9 cellular contexts compared by ENCODE assay signal in genomic region chr6:136989591-136990578, GRCh38. TPM values are rescaled to one million over a fixed set of nuclear protein-coding genes. Genes with fewer than 3 reads are reported as not detected.
DNase-seq lines count a peak whose midpoint lies in the region; ATAC-seq and TF ChIP-seq lines count a peak whose summit lies in the region.
"Had no signal": no experiment of that assay in that cellular context is flagged by ENCODE, and none has a peak within 500 bp of the region (broad histone marks: within the 10 kb centered on the region; RNA-seq: fewer than 3 reads in every experiment).

No MANE protein-coding gene starts in this region.

- H3K9me3 Mint-ChIP-seq in progenitor cell of endocrine pancreas (ENCODE audit: low read depth): no peaks in the 10 kb centered on the region
- H3K9me3 Mint-ChIP-seq: activated CD4-positive, alpha-beta T cell treated with anti-CD3 and anti-CD28 coated beads, Interleukin-2, amount 10 ng/mL, durations not matched to agents 24 days and 14 days had no signal

- H3K4me1 Mint-ChIP-seq in progenitor cell of endocrine pancreas (ENCODE audit: low read depth): peaks cover 29% of the 10 kb centered on the region
- H3K4me1 Mint-ChIP-seq: activated CD4-positive, alpha-beta T cell treated with anti-CD3 and anti-CD28 coated beads, Interleukin-2, amount 10 ng/mL, durations not matched to agents 24 days and 14 days had no signal

- H3K27me3 ChIP-seq in RWPE2 (ENCODE audit: insufficient read depth, poor library complexity, severe bottlenecking): peaks cover 4% of the 10 kb centered on the region

- no peaks in the 10 kb centered on the region for H3K9me3 ChIP-seq in RWPE2 (ENCODE audit: severe bottlenecking)

- intact Hi-C loops in head of caudate nucleus (cut with DNase I): no loop called here

- DNase-seq in DMS153 (lab: John Stamatoyannopoulos, UW): peak; percentile 58
- DNase-seq in RWPE2 (ENCODE audit: low spot score): no peak
- peak in 41 of 42 donors; percentile 28 to 86 (median 67) for DNase-seq in head of caudate nucleus
- DNase-seq in progenitor cell of endocrine pancreas (ENCODE audit: low spot score, unreplicated experiment): no peak
- DNase-seq in dedifferentiated amniotic fluid mesenchymal stem cell (ENCODE audit: extremely low spot score): no peak
- DNase-seq in effector CD4-positive, alpha-beta T cell: no peak
- DNase-seq: activated CD4-positive, alpha-beta T cell treated with anti-CD3 and anti-CD28 coated beads, Interleukin-2, amount 10 ng/mL, durations not matched to agents 24 days and 14 days had no signal

- TF ChIP-seq CTCF in RWPE2 (IDR thresholded peaks at IDR 0.05; ENCODE audit: poor library complexity, severe bottlenecking): no peak
- TF ChIP-seq CTCF in progenitor cell of endocrine pancreas (IDR thresholded peaks at IDR 0.05; ENCODE audit: unreplicated experiment): no peak

- H3K4me3 ChIP-seq in RWPE2 (ENCODE audit: severe bottlenecking): peak overlapping the region; percentile 26

- ATAC-seq in RWPE2 (ENCODE audit: low read depth) (peak; percentile 72), GM19324 (IDR thresholded peaks at IDR 0.05; ENCODE audit: low FRiP score, unreplicated experiment) (no peak), HG02870 (IDR thresholded peaks at IDR 0.05; ENCODE audit: unreplicated experiment) (no peak)

- no peaks in the 10 kb centered on the region for H3K27me3 Mint-ChIP-seq in progenitor cell of endocrine pancreas

- H3K4me1 ChIP-seq in RWPE2 (ENCODE audit: insufficient read depth, poor library complexity, severe bottlenecking): peaks cover 3% of the 10 kb centered on the region

- H3K4me3 Mint-ChIP-seq in progenitor cell of endocrine pancreas (ENCODE audit: low read depth): peak overlapping the region; percentile 84
- H3K4me3 Mint-ChIP-seq: activated CD4-positive, alpha-beta T cell treated with anti-CD3 and anti-CD28 coated beads, Interleukin-2, amount 10 ng/mL, durations not matched to agents 24 days and 14 days had no signal

- no peaks in the 10 kb centered on the region for H3K36me3 Mint-ChIP-seq in progenitor cell of endocrine pancreas (ENCODE audit: insufficient read depth)

- H3K27ac ChIP-seq in RWPE2 (ENCODE audit: poor library complexity, severe bottlenecking): no peak overlapping the region

- H3K36me3 ChIP-seq in RWPE2 (ENCODE audit: low read depth): no peaks in the 10 kb centered on the region

- peak overlapping the region; percentile 49 for H3K27ac Mint-ChIP-seq in progenitor cell of endocrine pancreas
- H3K27ac Mint-ChIP-seq: activated CD4-positive, alpha-beta T cell treated with anti-CD3 and anti-CD28 coated beads, Interleukin-2, amount 10 ng/mL, durations not matched to agents 24 days and 14 days had no signal

RNA-seq across cellular contexts. Expression of gene IL20RA, which starts 54.9 kb away (rescaled TPM):
- 0.84 and 0.93 TPM in 2 replicates for total RNA-seq in progenitor cell of endocrine pancreas
- total RNA-seq: activated CD4-positive, alpha-beta T cell treated with anti-CD3 and anti-CD28 coated beads, Interleukin-2, amount 10 ng/mL, durations not matched to agents 24 days and 14 days had no signal

Comparison
In these comparisons a context has a peak if more than half of its experiments do, and no peak if none do; other contexts are left out.
1. DNase-seq: peak in DMS153 (single experiment) and head of caudate nucleus (41 of 42); none in RWPE2 (single experiment), progenitor cell of endocrine pancreas (single experiment), dedifferentiated amniotic fluid mesenchymal stem cell (single experiment) and effector CD4-positive, alpha-beta T cell (single experiment).